ENCODE assay signal across 16 cellular contexts in the genomic region with DNA sequence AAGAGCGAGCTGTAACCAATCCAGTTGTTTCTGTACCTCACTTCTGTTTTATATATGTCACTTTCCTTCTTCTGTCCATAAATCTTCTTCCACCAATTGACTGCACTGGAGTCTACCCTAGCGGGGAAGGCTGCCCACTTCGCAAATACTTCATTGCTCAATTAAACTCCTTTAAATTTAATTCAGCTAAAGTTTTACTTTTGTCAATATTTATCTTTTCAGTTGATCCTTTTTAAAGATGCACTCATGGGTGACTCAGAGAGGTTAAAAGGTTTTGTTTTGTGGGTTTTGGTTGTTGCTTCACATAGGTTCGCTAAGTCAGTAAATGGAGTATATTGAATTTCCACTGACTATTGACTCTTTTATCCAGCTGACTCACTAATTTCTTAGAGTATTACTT.
DNase-seq lines count a peak whose midpoint lies in the region; ATAC-seq, FAIRE-seq and TF ChIP-seq lines count a peak whose summit lies in the region.
"Had no signal": no experiment of that assay in that cellular context is flagged by ENCODE, and none has a peak within 500 bp of the region (broad histone marks: within the 10 kb centered on the region; RNA-seq: fewer than 3 reads in every experiment).

No MANE protein-coding gene starts in this region.

- H3K9me3 ChIP-seq in MG63 (no peaks in the 10 kb centered on the region), kidney (ENCODE audit: control insufficient read depth in 1 of 2, low read length in 2 of 2) (no peaks in the 10 kb centered on the region)

- no peaks in the 10 kb centered on the region for H3K36me3 ChIP-seq in brain microvascular endothelial cell (replicated peaks)
- H3K36me3 ChIP-seq in MG63, result no peaks in the 10 kb centered on the region
- no peaks in the 10 kb centered on the region for H3K36me3 ChIP-seq in kidney (ENCODE audit: control insufficient read depth in 1 of 2, insufficient read depth in 2 of 2, low read length in 2 of 2)
- H3K36me3 ChIP-seq: breast epithelium had no signal

- H3K27ac Mint-ChIP-seq in progenitor cell of endocrine pancreas, result peak overlapping the region; percentile 11
- H3K27ac Mint-ChIP-seq: T-helper 17 cell had no signal

- intact Hi-C loops in kidney (cut with DNase I), result no loop called here

- peak; percentile 54 for ATAC-seq in HG03432 (IDR thresholded peaks at IDR 0.05; ENCODE audit: unreplicated experiment)
- no peak for ATAC-seq in HG03097 (IDR thresholded peaks at IDR 0.05; ENCODE audit: low FRiP score, unreplicated experiment)
- ATAC-seq: T-helper 17 cell had no signal

- no peak for TF ChIP-seq CTCF in brain microvascular endothelial cell (IDR thresholded peaks at IDR 0.05; ENCODE audit: low read depth, low read length, missing control alignments)
- TF ChIP-seq CTCF in progenitor cell of endocrine pancreas (IDR thresholded peaks at IDR 0.05; ENCODE audit: unreplicated experiment), result no peak
- no peak for TF ChIP-seq CTCF in kidney (IDR thresholded peaks at IDR 0.05; ENCODE audit: borderline replicate concordance, extremely low read depth, insufficient read depth)

- H3K27me3 ChIP-seq in brain microvascular endothelial cell (replicated peaks), result no peaks in the 10 kb centered on the region
- no peaks in the 10 kb centered on the region for H3K27me3 ChIP-seq in MG63
- H3K27me3 ChIP-seq: breast epithelium had no signal

- no peaks in the 10 kb centered on the region for H3K27me3 Mint-ChIP-seq in progenitor cell of endocrine pancreas
- H3K27me3 Mint-ChIP-seq: T-helper 17 cell had no signal

- H3K27ac ChIP-seq in brain microvascular endothelial cell, result no peak overlapping the region
- H3K27ac ChIP-seq in kidney (ENCODE audit: low read depth in 2 of 2, low read length in 2 of 2), result no peak overlapping the region
- H3K27ac ChIP-seq: breast epithelium had no signal

- H3K9ac ChIP-seq in kidney (ENCODE audit: low read length in 2 of 2), result no peak overlapping the region

- H3K4me3 ChIP-seq in brain microvascular endothelial cell (ENCODE audit: low read depth, low read length) (no peak overlapping the region), MG63 (no peak overlapping the region), kidney (ENCODE audit: low read length in 2 of 2) (no peak overlapping the region)
- H3K4me3 ChIP-seq: breast epithelium had no signal

- H3K4me3 Mint-ChIP-seq in progenitor cell of endocrine pancreas (ENCODE audit: low read depth), result no peak overlapping the region
- H3K4me3 Mint-ChIP-seq: T-helper 17 cell had no signal

- H3K4me1 Mint-ChIP-seq in progenitor cell of endocrine pancreas (ENCODE audit: low read depth), result no peaks in the 10 kb centered on the region
- H3K4me1 Mint-ChIP-seq: T-helper 17 cell had no signal

- no peak for FAIRE-seq in kidney (lab: Jason Lieb, UNC)

- no peaks in the 10 kb centered on the region for H3K36me3 Mint-ChIP-seq in progenitor cell of endocrine pancreas (ENCODE audit: insufficient read depth)

- H3K4me1 ChIP-seq in kidney (ENCODE audit: control insufficient read depth in 1 of 2, insufficient read depth in 1 of 2, low read depth in 1 of 2, low read length in 2 of 2), result no peaks in the 10 kb centered on the region
- H3K4me1 ChIP-seq: breast epithelium had no signal

- DNase-seq in NCI-H345 treated with DMSO at 0.1 percent for 48 hours (lab: John Stamatoyannopoulos, UW; ENCODE audit: unreplicated experiment) (peak; percentile 30), brain microvascular endothelial cell (peak; percentile 28), progenitor cell of endocrine pancreas (ENCODE audit: low spot score, unreplicated experiment) (no peak), MG63 (no peak), kidney (no peak), T-helper 1 cell (no peak)
- DNase-seq: activated effector memory CD4-positive, alpha-beta T cell treated with anti-CD3 and anti-CD28 coated beads, Interleukin-2, amount 50 U/mL, for 16 hours; Calu3; mesendoderm; NCI-H1930; stimulated activated CD8-positive, alpha-beta memory T cell treated with anti-CD3 and anti-CD28 coated beads, Interleukin-4, amount 100 ng/mL, for 48 hours; T-helper 17 cell; trophoblast cell had no signal

- in situ Hi-C loops in brain microvascular endothelial cell (cut with HindIII; ENCODE audit: low pct_ligation_motif_present, low sequenced_read_pairs), result no loop called here

- no peaks in the 10 kb centered on the region for H3K9me3 Mint-ChIP-seq in progenitor cell of endocrine pancreas (ENCODE audit: low read depth)

Comparison
In these comparisons a context has a peak if more than half of its experiments do, and no peak if none do; other contexts are left out.
1. DNase-seq: peak in NCI-H345 treated with DMSO at 0.1 percent for 48 hours (single experiment) and brain microvascular endothelial cell (single experiment); none in progenitor cell of endocrine pancreas (single experiment), MG63 (single experiment), kidney (single experiment) and T-helper 1 cell (0 of 5).